In genomic region chr7:7321681-7322080, GRCh38 we compare ENCODE assay signal across 8 cellular contexts.
DNase-seq lines count a peak whose midpoint lies in the region; ATAC-seq and TF ChIP-seq lines count a peak whose summit lies in the region.
"Had no signal": no experiment of that assay in that cellular context is flagged by ENCODE, and none has a peak within 500 bp of the region (broad histone marks: within the 10 kb centered on the region; RNA-seq: fewer than 3 reads in every experiment).

No MANE protein-coding gene starts in this region.

- no peak overlapping the region for H3K4me3 Mint-ChIP-seq in naive thymus-derived CD4-positive, alpha-beta T cell

- CTCF ChIA-PET in naive thymus-derived CD4-positive, alpha-beta T cell (lab: Charles Lee) = interaction anchor here (0.5 kb wide), 1 partner anchor 38 kb away, joined by 4 read pairs; no protein-coding TSS in a partner anchor

- peaks cover 29 to 32% of the 10 kb centered on the region in 2 donors for H3K4me1 ChIP-seq in thyroid gland
- H3K4me1 ChIP-seq in naive thymus-derived CD4-positive, alpha-beta T cell (ENCODE audit: control insufficient read depth in 2 of 2, insufficient read depth in 2 of 2, low read length in 2 of 2) = no peaks in the 10 kb centered on the region
- H3K4me1 ChIP-seq in heart left ventricle = no peaks in the 10 kb centered on the region

- H3K27me3 Mint-ChIP-seq in naive thymus-derived CD4-positive, alpha-beta T cell = peaks cover 0 to 13% (median 0%) of the 10 kb centered on the region in 5 donors

- in situ Hi-C loops in T47D (cut with HindIII; ENCODE audit: low pct_unique_long_range_greater_than_20kb, low sequenced_read_pairs) = no loop called here

- H3K27me3 ChIP-seq in thyroid gland (no peaks in the 10 kb centered on the region), heart left ventricle (no peaks in the 10 kb centered on the region)
- no peaks in the 10 kb centered on the region for H3K27me3 ChIP-seq in naive thymus-derived CD4-positive, alpha-beta T cell (ENCODE audit: control insufficient read depth in 2 of 2, insufficient read depth in 2 of 2, low read length in 2 of 2)

- H3K27ac ChIP-seq in thyroid gland (peak overlapping the region; percentile 74 to 78 (median 77)), heart left ventricle (no peak overlapping the region)
- no peak overlapping the region for H3K27ac ChIP-seq in naive thymus-derived CD4-positive, alpha-beta T cell (ENCODE audit: low read depth, low read length)

- H3K36me3 Mint-ChIP-seq in naive thymus-derived CD4-positive, alpha-beta T cell = no peaks in the 10 kb centered on the region

- H3K27ac Mint-ChIP-seq in naive thymus-derived CD4-positive, alpha-beta T cell = no peak overlapping the region

- TF ChIP-seq POLR2A in thyroid gland (IDR thresholded peaks at IDR 0.05) = peak in 1 of 2 donors; percentile 13
- no peak for TF ChIP-seq POLR2A in heart left ventricle (IDR thresholded peaks at IDR 0.05)

- ATAC-seq in GM19452 (IDR thresholded peaks at IDR 0.05; ENCODE audit: unreplicated experiment) (peak; percentile 93), HG03342 (IDR thresholded peaks at IDR 0.05; ENCODE audit: unreplicated experiment) (peak; percentile 96), heart left ventricle (no peak)
- ATAC-seq in naive thymus-derived CD4-positive, alpha-beta T cell = no peak

- H3K9me3 ChIP-seq in thyroid gland (no peaks in the 10 kb centered on the region), heart left ventricle (no peaks in the 10 kb centered on the region)
- no peaks in the 10 kb centered on the region for H3K9me3 ChIP-seq in naive thymus-derived CD4-positive, alpha-beta T cell (ENCODE audit: control insufficient read depth in 2 of 3, low read length in 3 of 3)

- intact Hi-C loops in thyroid gland (cut with DNase I) = no loop called here
- intact Hi-C loops in naive thymus-derived CD4-positive, alpha-beta T cell (cut with micrococcal nuclease) = no loop called here
- intact Hi-C loops in heart left ventricle (cut with DNase I) = no loop called here

- TF ChIP-seq CTCF in thyroid gland (IDR thresholded peaks at IDR 0.05) (no peak), heart left ventricle (IDR thresholded peaks at IDR 0.05) (no peak)

- DNase-seq in T47D (ENCODE audit: low read depth in 1 of 2, low spot score in 1 of 2) (peak; percentile 57 to 98), thyroid gland (peak; percentile 90 to 92), heart left ventricle (no peak)
- DNase-seq in stimulated activated CD4-positive, alpha-beta T cell treated with anti-CD3 and anti-CD28 coated beads, Interleukin-15, amount 100 ng/mL, for 24 hours = no peak
- no peak for DNase-seq in naive thymus-derived CD4-positive, alpha-beta T cell
- DNase-seq: NCI-H1694 treated with DMSO at 0.1 percent for 48 hours had no signal

- POLR2A ChIA-PET in naive thymus-derived CD4-positive, alpha-beta T cell (lab: Charles Lee) = interaction anchor here (0.6 kb wide), 1 partner anchor 128 kb away, joined by 3 read pairs; no protein-coding TSS in a partner anchor

- no peaks in the 10 kb centered on the region for H3K4me1 Mint-ChIP-seq in naive thymus-derived CD4-positive, alpha-beta T cell

- WGBS in thyroid gland, 2 donors = 21 to 32% methylated on average over 5 of the region's 5 CpGs
- WGBS in heart left ventricle, 4 donors = 54 to 63% (median 59%) methylated on average over 5 of the region's 5 CpGs

- H3K36me3 ChIP-seq in thyroid gland (no peaks in the 10 kb centered on the region), heart left ventricle (no peaks in the 10 kb centered on the region)
- H3K36me3 ChIP-seq in naive thymus-derived CD4-positive, alpha-beta T cell (ENCODE audit: control insufficient read depth in 2 of 3, insufficient read depth in 3 of 3, low read length in 3 of 3) = no peaks in the 10 kb centered on the region

- peaks cover 0 to 1% (median 0%) of the 10 kb centered on the region in 11 donors for H3K9me3 Mint-ChIP-seq in naive thymus-derived CD4-positive, alpha-beta T cell

- H3K4me3 ChIP-seq in thyroid gland (replicated peaks in 1 of 3) (no peak overlapping the region), heart left ventricle (no peak overlapping the region)
- H3K4me3 ChIP-seq in naive thymus-derived CD4-positive, alpha-beta T cell (ENCODE audit: low read length) = no peak overlapping the region

Comparison
In these comparisons a context has a peak if more than half of its experiments do, and no peak if none do; other contexts are left out.
1. ATAC-seq: peak in GM19452 (single experiment) and HG03342 (single experiment); none in naive thymus-derived CD4-positive, alpha-beta T cell (single experiment) and heart left ventricle (0 of 4).
2. DNase-seq: peak in T47D (2 of 2) and thyroid gland (2 of 2); none in stimulated activated CD4-positive, alpha-beta T cell treated with anti-CD3 and anti-CD28 coated beads, Interleukin-15, amount 100 ng/mL, for 24 hours (single experiment), naive thymus-derived CD4-positive, alpha-beta T cell (0 of 9) and heart left ventricle (0 of 5).
3. H3K27ac ChIP-seq: peak in thyroid gland (3 of 3); none in naive thymus-derived CD4-positive, alpha-beta T cell (single experiment) and heart left ventricle (0 of 12).